Comparison of ENCODE assay signal across 8 cellular contexts in the genomic region with DNA sequence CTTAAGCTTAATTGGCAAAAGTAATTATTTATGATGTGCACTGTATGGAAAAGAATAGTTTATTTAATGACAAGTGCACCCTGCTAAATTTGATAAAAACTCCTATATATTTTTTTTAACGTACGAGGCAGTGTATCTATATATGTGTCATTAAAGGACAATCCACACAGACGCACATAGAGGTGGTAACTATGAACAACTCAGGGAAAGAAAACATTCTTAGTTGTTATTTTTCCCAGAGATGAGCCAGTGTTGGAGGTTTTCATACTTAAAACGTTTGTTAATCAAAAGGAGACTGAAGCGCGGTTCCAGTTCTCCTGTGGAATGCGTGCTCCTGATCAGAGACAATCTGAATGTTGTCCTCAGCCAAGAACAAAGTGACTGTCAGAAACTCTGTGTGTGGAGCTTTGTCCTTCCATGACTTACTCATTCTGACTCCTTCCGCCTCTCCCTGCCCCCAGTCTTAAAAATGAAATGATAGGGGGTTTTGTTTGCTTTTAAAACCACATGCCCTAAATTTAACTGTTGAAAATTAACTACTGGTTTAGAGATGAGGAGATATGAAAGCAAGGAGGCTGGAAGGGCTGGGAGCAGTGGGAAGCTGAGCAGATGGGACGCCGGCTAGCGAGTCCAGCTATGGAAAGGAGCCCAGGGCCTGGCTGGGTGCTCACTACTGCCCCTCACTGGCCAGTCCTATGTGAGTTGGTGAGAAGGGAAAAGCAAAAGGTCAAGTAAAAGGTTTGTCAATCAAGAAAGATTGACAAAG.
A peak's percentile ranks its signal among the peaks of the same experiment; 100 is the strongest.
DNase-seq lines count a peak whose midpoint lies in the region; ATAC-seq, FAIRE-seq and TF ChIP-seq lines count a peak whose summit lies in the region.

No MANE protein-coding gene starts in this region.

- H3K79me2 ChIP-seq in HepG2 (ENCODE audit: insufficient read depth, low read length), result no peaks in the 10 kb centered on the region

- peak in 1 of 2 experiments; percentile 75; a peak in 2 of 4 replicates for TF ChIP-seq EP300 in HepG2 (IDR thresholded peaks at IDR 0.05; ENCODE audit: low read depth in 2 of 2, low read length in 2 of 2)
- TF ChIP-seq EP300 in HepG2 (CRISPR knock-in tag; IDR thresholded peaks at IDR 0.05; ENCODE audit: borderline replicate concordance), result peak; percentile 69; the same call in 1 of the 2 replicates
- no peak for TF ChIP-seq EP300 in transverse colon (IDR thresholded peaks at IDR 0.05; ENCODE audit: low read depth)

- H3K9me3 ChIP-seq in HepG2 (ENCODE audit: low read length) (no peaks in the 10 kb centered on the region), transverse colon (no peaks in the 10 kb centered on the region)

- TF ChIP-seq RAD21 in HepG2 (CRISPR knock-in tag; IDR thresholded peaks at IDR 0.05), result no peak

- H3K27ac ChIP-seq in caudate nucleus (ENCODE audit: low read depth, low read length), result peak overlapping the region; percentile 54
- H3K27ac ChIP-seq in HepG2 (ENCODE audit: extremely low read length, insufficient read depth, low read length), result peak overlapping the region; percentile 64
- H3K27ac ChIP-seq in transverse colon, result peak overlapping the region; percentile 77 to 84 (median 80)

- TF ChIP-seq CTCF in AG09319 (IDR thresholded peaks at IDR 0.05; ENCODE audit: low read depth, low read length) (peak; percentile 92), HepG2 (CRISPR knock-in tag; IDR thresholded peaks at IDR 0.05) (peak; percentile 82), transverse colon (IDR thresholded peaks at IDR 0.05) (peak; percentile 55 to 76 (median 66))

- POLR2A ChIA-PET in HepG2 (lab: Yijun Ruan, JAX), result interaction anchor here (1.1 kb wide), 1 partner anchor 84 kb away, joined by 4 read pairs; no protein-coding TSS in a partner anchor

- peak overlapping the region; percentile 2 to 51 (median 14); a peak in 3 of 6 replicates for H3K4me3 ChIP-seq in HepG2 (replicated peaks in 1 of 3; ENCODE audit: insufficient read depth in 1 of 3, low read depth in 2 of 3, low read length in 3 of 3)
- peak overlapping the region in 1 of 4 donors; percentile 1 for H3K4me3 ChIP-seq in transverse colon

- H3K9ac ChIP-seq in HepG2 (ENCODE audit: insufficient read depth, low read depth, low read length), result peak overlapping the region; percentile 64

- intact Hi-C loops in HepG2 (cut with micrococcal nuclease; ENCODE audit: unreplicated experiment) (loop anchor here (1.0 to 5.0 kb wide), 2 partner anchors 57 to 201 kb away; no protein-coding TSS in a partner anchor), transverse colon (cut with DNase I; ENCODE audit: low total_unique reads) (no loop called here)

- peak overlapping the region; percentile 60 for H2AFZ ChIP-seq in HepG2 (ENCODE audit: low read length)

- H3K4me1 ChIP-seq in HepG2 (ENCODE audit: insufficient read depth, low read length) (peaks cover 34% of the 10 kb centered on the region), transverse colon (peaks cover 19 to 53% (median 39%) of the 10 kb centered on the region in 4 donors)

- no TSS peak for BruUV-seq in HepG2 (replicated peaks; lab: Mats Ljungman, UMichigan)

- no peaks in the 10 kb centered on the region for H4K20me1 ChIP-seq in HepG2 (ENCODE audit: insufficient read depth, low read length)

- no peak for TF ChIP-seq POLR2A in HepG2 (IDR thresholded peaks at IDR 0.05; ENCODE audit: insufficient read depth in 1 of 2, low read depth in 2 of 2, low read length in 2 of 2)
- TF ChIP-seq POLR2A in transverse colon (IDR thresholded peaks at IDR 0.05), result no peak

- H3K4me2 ChIP-seq in HepG2 (ENCODE audit: low read depth, low read length), result peak overlapping the region; percentile 80

- CTCF ChIA-PET in HepG2 (lab: Yijun Ruan, JAX; ENCODE audit: low intra/inter-chr PET ratio, low total read pairs), result interaction anchor here (0.8 kb wide), 1 partner anchor 23 kb away, joined by 3 read pairs; no protein-coding TSS in a partner anchor

- no peaks in the 10 kb centered on the region for H3K27me3 ChIP-seq in HepG2 (ENCODE audit: control insufficient read depth in 1 of 2, insufficient read depth in 2 of 2, low read length in 2 of 2)
- no peaks in the 10 kb centered on the region for H3K27me3 ChIP-seq in transverse colon

- in situ Hi-C loops in HepG2 (cut with HindIII; ENCODE audit: extremely low pct_ligation_motif_present, low pct_unique_long_range_greater_than_20kb), result no loop called here
- in situ Hi-C loops in transverse colon (cut with MboI; ENCODE audit: low pct_ligation_motif_present in 1 of 4, low pct_unique_long_range_greater_than_20kb in 1 of 4, low sequenced_read_pairs in 3 of 4), result no loop called here

- peak; percentile 95 for ATAC-seq in HepG2
- no peak for ATAC-seq in GM18517 (IDR thresholded peaks at IDR 0.05; ENCODE audit: unreplicated experiment)
- no peak for ATAC-seq in HG03460 (IDR thresholded peaks at IDR 0.05; ENCODE audit: unreplicated experiment)

- FAIRE-seq in HepG2 (lab: Jason Lieb, UNC), result peak; percentile 79

- 19% methylated on average over 11 of the region's 11 CpGs for WGBS in HepG2 (ENCODE audit: low lambda C conversion rate)
- WGBS in transverse colon (ENCODE audit: low coverage in 1 of 2), 2 donors, result 26 to 27% methylated on average over 8 to 11 of the region's 11 CpGs

- H3K36me3 ChIP-seq in HepG2 (replicated peaks in 1 of 2; ENCODE audit: control insufficient read depth in 1 of 2, insufficient read depth in 2 of 2, low read length in 2 of 2) (peaks cover 0 to 2% of the 10 kb centered on the region in 2 experiments; a peak in 1 of 5 replicates), transverse colon (peaks cover 0 to 10% (median 2%) of the 10 kb centered on the region in 4 donors)

- DNase-seq in AG09319 (ENCODE audit: extremely low read depth, low read depth) (peak; percentile 70), HuH-7.5 (ENCODE audit: low spot score) (peak; percentile 77), caudate nucleus (lab: John Stamatoyannopoulos, UW) (peak in 49 of 61 donors; percentile 5 to 73 (median 33)), HepG2 (ENCODE audit: low spot score) (peak; percentile 93), transverse colon (peak; percentile 79), KG1 (lab: John Stamatoyannopoulos, UW) (no peak)

TF ChIP-seq in HepG2, 621 proteins besides CTCF, POLR2A, EP300 and RAD21 (continues in another document):
- TF ChIP-seq RELA (CRISPR knock-in tag; IDR thresholded peaks at IDR 0.05), result no peak
- TF ChIP-seq CC2D1A (CRISPR knock-in tag; IDR thresholded peaks at IDR 0.05), result no peak
- no peak for TF ChIP-seq ISX (CRISPR knock-in tag; conservative IDR thresholded peaks at IDR 0.05)
- TF ChIP-seq ZNF776 (CRISPR knock-in tag; IDR thresholded peaks at IDR 0.05), result no peak
- no peak; the same call in 1 of the 2 replicates for TF ChIP-seq DPF2 (CRISPR knock-in tag; IDR thresholded peaks at IDR 0.05; ENCODE audit: borderline replicate concordance, low read depth)
- no peak for TF ChIP-seq ADNP (CRISPR knock-in tag; IDR thresholded peaks at IDR 0.05)
- TF ChIP-seq SMAD3 (CRISPR knock-in tag; IDR thresholded peaks at IDR 0.05), result no peak
- TF ChIP-seq SMAD1 (CRISPR knock-in tag; IDR thresholded peaks at IDR 0.05; ENCODE audit: borderline replicate concordance, low read depth), result no peak
- 0 out of 2 replicates have a peak, but pooled peaks have one; percentile 19 for TF ChIP-seq NFIC (IDR thresholded peaks at IDR 0.05; ENCODE audit: low read length)
- TF ChIP-seq ZBTB1 (CRISPR knock-in tag; IDR thresholded peaks at IDR 0.05; ENCODE audit: borderline replicate concordance), result no peak
- no peak for TF ChIP-seq SAFB2 (CRISPR knock-in tag; IDR thresholded peaks at IDR 0.05; ENCODE audit: borderline replicate concordance, low read depth)
- no peak for TF ChIP-seq ZSCAN29 (CRISPR knock-in tag; conservative IDR thresholded peaks at IDR 0.05)
- peak; percentile 46; the same call in 1 of the 2 replicates for TF ChIP-seq ZKSCAN8 (CRISPR knock-in tag; IDR thresholded peaks at IDR 0.05; ENCODE audit: borderline replicate concordance)
- peak; percentile 37 for TF ChIP-seq TEAD3 (CRISPR knock-in tag; optimal IDR thresholded peaks at IDR 0.05; ENCODE audit: borderline replicate concordance)
- TF ChIP-seq ATF7 (IDR thresholded peaks at IDR 0.05), result no peak
- no peak for TF ChIP-seq ATF7 (CRISPR knock-in tag; IDR thresholded peaks at IDR 0.05)
- peak; percentile 56; the same call in 1 of the 2 replicates for TF ChIP-seq ZNF788 (CRISPR knock-in tag; IDR thresholded peaks at IDR 0.05; ENCODE audit: borderline replicate concordance)
- TF ChIP-seq, protein P1, sequence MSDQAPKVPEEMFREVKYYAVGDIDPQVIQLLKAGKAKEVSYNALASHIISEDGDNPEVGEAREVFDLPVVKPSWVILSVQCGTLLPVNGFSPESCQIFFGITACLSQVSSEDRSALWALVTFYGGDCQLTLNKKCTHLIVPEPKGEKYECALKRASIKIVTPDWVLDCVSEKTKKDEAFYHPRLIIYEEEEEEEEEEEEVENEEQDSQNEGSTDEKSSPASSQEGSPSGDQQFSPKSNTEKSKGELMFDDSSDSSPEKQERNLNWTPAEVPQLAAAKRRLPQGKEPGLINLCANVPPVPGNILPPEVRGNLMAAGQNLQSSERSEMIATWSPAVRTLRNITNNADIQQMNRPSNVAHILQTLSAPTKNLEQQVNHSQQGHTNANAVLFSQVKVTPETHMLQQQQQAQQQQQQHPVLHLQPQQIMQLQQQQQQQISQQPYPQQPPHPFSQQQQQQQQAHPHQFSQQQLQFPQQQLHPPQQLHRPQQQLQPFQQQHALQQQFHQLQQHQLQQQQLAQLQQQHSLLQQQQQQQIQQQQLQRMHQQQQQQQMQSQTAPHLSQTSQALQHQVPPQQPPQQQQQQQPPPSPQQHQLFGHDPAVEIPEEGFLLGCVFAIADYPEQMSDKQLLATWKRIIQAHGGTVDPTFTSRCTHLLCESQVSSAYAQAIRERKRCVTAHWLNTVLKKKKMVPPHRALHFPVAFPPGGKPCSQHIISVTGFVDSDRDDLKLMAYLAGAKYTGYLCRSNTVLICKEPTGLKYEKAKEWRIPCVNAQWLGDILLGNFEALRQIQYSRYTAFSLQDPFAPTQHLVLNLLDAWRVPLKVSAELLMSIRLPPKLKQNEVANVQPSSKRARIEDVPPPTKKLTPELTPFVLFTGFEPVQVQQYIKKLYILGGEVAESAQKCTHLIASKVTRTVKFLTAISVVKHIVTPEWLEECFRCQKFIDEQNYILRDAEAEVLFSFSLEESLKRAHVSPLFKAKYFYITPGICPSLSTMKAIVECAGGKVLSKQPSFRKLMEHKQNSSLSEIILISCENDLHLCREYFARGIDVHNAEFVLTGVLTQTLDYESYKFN (CRISPR knock-in tag; conservative IDR thresholded peaks at IDR 0.05), result peak; percentile 58; the same call in 1 of the 2 replicates
- peak; percentile 49; the same call in 1 of the 2 replicates for TF ChIP-seq HDAC2 (CRISPR knock-in tag; IDR thresholded peaks at IDR 0.05)
